8 cellular contexts compared by ENCODE assay signal in the genomic region with DNA sequence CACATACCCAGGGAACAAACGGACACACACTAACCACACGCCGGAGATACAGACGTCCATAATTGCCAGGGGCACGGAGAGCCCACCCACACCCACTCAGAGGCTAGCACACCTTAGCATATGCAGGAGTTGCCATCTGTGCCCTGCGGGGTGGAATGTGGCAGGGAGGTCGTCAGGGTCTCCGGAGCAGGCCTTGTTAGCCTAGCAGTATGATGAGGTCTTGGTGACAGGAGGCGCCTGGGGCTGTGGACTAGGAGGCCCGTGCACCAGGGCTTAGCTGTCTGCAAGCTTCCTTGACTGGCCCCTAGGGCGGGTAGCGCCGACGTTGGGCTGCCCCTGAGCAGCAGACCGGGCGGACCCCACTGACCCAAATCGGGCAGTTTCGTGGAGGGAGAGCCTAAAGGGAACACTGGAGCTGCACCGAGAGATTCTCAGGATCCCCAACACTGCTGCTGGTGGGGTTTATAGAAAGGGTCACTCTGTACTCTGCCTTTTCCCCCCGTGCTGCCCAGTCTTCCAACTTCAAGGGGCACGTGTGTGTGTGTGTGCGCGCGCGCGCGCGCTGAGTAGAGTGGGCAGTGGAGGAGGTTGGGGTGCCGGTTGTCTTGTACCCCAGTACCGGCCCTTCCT. TPM values are rescaled to one million over a fixed set of nuclear protein-coding genes. Genes with fewer than 3 reads are reported as not detected.
A peak's percentile ranks its signal among the peaks of the same experiment; 100 is the strongest.
DNase-seq lines count a peak whose midpoint lies in the region; ATAC-seq and TF ChIP-seq lines count a peak whose summit lies in the region.

No MANE protein-coding gene starts in this region.

- no peak for TF ChIP-seq POLR2A in prostate gland (IDR thresholded peaks at IDR 0.05)

- ATAC-seq in GM21390 (IDR thresholded peaks at IDR 0.05; ENCODE audit: unreplicated experiment) = no peak

- H3K4me1 ChIP-seq in colonic mucosa (peaks cover 39% of the 10 kb centered on the region), prostate gland (replicated peaks) (peaks cover 30% of the 10 kb centered on the region)

- no peak overlapping the region for H3K4me3 ChIP-seq in colonic mucosa
- peak overlapping the region; percentile 26 to 41 for H3K4me3 ChIP-seq in prostate gland

- intact Hi-C loops in colonic mucosa (cut with DNase I) = no loop called here
- intact Hi-C loops in prostate gland (cut with DNase I) = no loop called here

- H3K36me3 ChIP-seq in colonic mucosa (no peaks in the 10 kb centered on the region), prostate gland (no peaks in the 10 kb centered on the region)

- TF ChIP-seq CTCF in colonic mucosa (IDR thresholded peaks at IDR 0.05) = no peak
- no peak for TF ChIP-seq CTCF in prostate gland (IDR thresholded peaks at IDR 0.05)

- peak; percentile 55 for DNase-seq in activated CD4-positive, alpha-beta T cell treated with anti-CD3 and anti-CD28 coated beads for 48 hours
- no peak for DNase-seq in activated CD4-positive, alpha-beta T cell treated with anti-CD3 and anti-CD28 coated beads for 4 hours
- DNase-seq in NCI-H82 treated with DMSO at 0.1 percent for 48 hours (lab: John Stamatoyannopoulos, UW; ENCODE audit: unreplicated experiment) = peak; percentile 65
- DNase-seq in colonic mucosa = no peak
- no peak for DNase-seq in prostate gland (ENCODE audit: low spot score)
- DNase-seq in activated CD4-positive, CD25-positive, alpha-beta regulatory T cell (lab: John Stamatoyannopoulos, UW) = no peak
- no peak for DNase-seq in GDM1 (lab: John Stamatoyannopoulos, UW)

- no peak overlapping the region for H3K27ac ChIP-seq in colonic mucosa
- H3K27ac ChIP-seq in prostate gland = no peak overlapping the region

- no peaks in the 10 kb centered on the region for H3K9me3 ChIP-seq in colonic mucosa
- H3K9me3 ChIP-seq in prostate gland = no peaks in the 10 kb centered on the region

- H3K27me3 ChIP-seq in colonic mucosa (peaks cover 73% of the 10 kb centered on the region), prostate gland (replicated peaks; ENCODE audit: insufficient read depth) (no peaks in the 10 kb centered on the region)

- WGBS in prostate gland = 18% methylated on average over 29 of the region's 30 CpGs

- peak overlapping the region; percentile 19 to 47 for H3K9ac ChIP-seq in colonic mucosa (ENCODE audit: low read depth in 2 of 2, low read length in 2 of 2)

RNA-seq across cellular contexts. Expression of a gene that starts 9.9 kb away (rescaled TPM):
- total RNA-seq in colonic mucosa (1 to 10 TPM; 1.9 to 2.7 TPM), prostate gland (10 to 100 TPM in 1 of 2 donors, 1 to 10 TPM in 1; 4.8 to 20.9 TPM)

RNA-seq across cellular contexts. Expression of a gene that starts 11.5 kb away (rescaled TPM):
- total RNA-seq in colonic mucosa (100 to 1,000 TPM in 1 of 2 donors, 10 to 100 TPM in 1; 69.4 to 160 TPM), prostate gland (10 to 100 TPM; 49.6 to 51.4 TPM)

RNA-seq across cellular contexts. Expression of a gene that starts 24.4 kb away (rescaled TPM):
- under 1 TPM in 1 of 2 donors, not detected in 1; 0.27 TPM for total RNA-seq in colonic mucosa
- 10 to 100 TPM; 10.2 to 18.1 TPM for total RNA-seq in prostate gland

Comparison
In these comparisons a context has a peak if more than half of its experiments do, and no peak if none do; other contexts are left out.
1. DNase-seq: peak in activated CD4-positive, alpha-beta T cell treated with anti-CD3 and anti-CD28 coated beads for 48 hours (single experiment) and NCI-H82 treated with DMSO at 0.1 percent for 48 hours (single experiment); none in activated CD4-positive, alpha-beta T cell treated with anti-CD3 and anti-CD28 coated beads for 4 hours (0 of 2), colonic mucosa (single experiment), prostate gland (single experiment), activated CD4-positive, CD25-positive, alpha-beta regulatory T cell (0 of 4) and GDM1 (single experiment).
2. RNA of a gene that starts 24.4 kb away (total RNA-seq): 10.2 to 18.1 TPM in prostate gland; 0.27 TPM in colonic mucosa; every median in the first group is over 4 times any median in the second.